9 cellular contexts compared by ENCODE assay signal in genomic region chr3:146550743-146551510, GRCh38. TPM values are rescaled to one million over a fixed set of nuclear protein-coding genes. Genes with fewer than 3 reads are reported as not detected.
DNase-seq lines count a peak whose midpoint lies in the region; ATAC-seq and TF ChIP-seq lines count a peak whose summit lies in the region.
"Had no signal": no experiment of that assay in that cellular context is flagged by ENCODE, and none has a peak within 500 bp of the region (broad histone marks: within the 10 kb centered on the region; RNA-seq: fewer than 3 reads in every experiment).

No MANE protein-coding gene starts in this region.

- no peak for TF ChIP-seq POLR2A in thyroid gland (IDR thresholded peaks at IDR 0.05)

- 90 to 94% methylated on average over 5 of the region's 5 CpGs for WGBS in thyroid gland, 2 donors

- peaks cover 7% of the 10 kb centered on the region for H3K27me3 Mint-ChIP-seq in WTC11 (ENCODE audit: low read depth)

- H3K27ac ChIP-seq in thyroid gland: no peak overlapping the region

- no peaks in the 10 kb centered on the region for H3K9me3 ChIP-seq in thyroid gland

- peaks cover 8% of the 10 kb centered on the region for H3K36me3 Mint-ChIP-seq in WTC11
- H3K36me3 Mint-ChIP-seq: naive B cell had no signal

- no peak overlapping the region for H3K4me3 Mint-ChIP-seq in WTC11

- intact Hi-C loops in thyroid gland (cut with DNase I): no loop called here

- H3K9me3 Mint-ChIP-seq in WTC11: peaks cover 9% of the 10 kb centered on the region
- H3K9me3 Mint-ChIP-seq: naive B cell had no signal

- DNase-seq in SIG-M5 treated with dmso at 0.1 percent for 504 hours (lab: John Stamatoyannopoulos, UW; ENCODE audit: unreplicated experiment) (peak; percentile 4), SIG-M5 (lab: John Stamatoyannopoulos, UW) (no peak), OCI-M1 (lab: John Stamatoyannopoulos, UW) (peak; percentile 62), foreskin melanocyte (peak; percentile 95), NCI-H2107 treated with DMSO at 0.1 percent for 48 hours (lab: John Stamatoyannopoulos, UW; ENCODE audit: unreplicated experiment) (no peak), WTC11 (ENCODE audit: low spot score) (no peak), thyroid gland (no peak)
- DNase-seq: naive B cell had no signal

- no peaks in the 10 kb centered on the region for H3K4me1 ChIP-seq in thyroid gland

- H3K36me3 ChIP-seq in thyroid gland: no peaks in the 10 kb centered on the region

- TF ChIP-seq CTCF in WTC11 (IDR thresholded peaks at IDR 0.05): no peak
- no peak for TF ChIP-seq CTCF in thyroid gland (IDR thresholded peaks at IDR 0.05)

- no peaks in the 10 kb centered on the region for H3K27me3 ChIP-seq in thyroid gland

- no peak overlapping the region for H3K27ac Mint-ChIP-seq in WTC11

- peaks cover 31% of the 10 kb centered on the region for H3K4me1 Mint-ChIP-seq in WTC11

- no peak overlapping the region for H3K4me3 ChIP-seq in thyroid gland (replicated peaks in 1 of 3)

- CTCF ChIA-PET in WTC11 (lab: Charles Lee): interaction anchor here (0.6 to 0.7 kb wide), 2 partner anchors 130 to 205 kb away, joined by 3 read pairs; no protein-coding TSS in a partner anchor

- ATAC-seq in HG02763 (IDR thresholded peaks at IDR 0.05; ENCODE audit: unreplicated experiment): peak; percentile 81
- ATAC-seq in WTC11: no peak

- POLR2A ChIA-PET in WTC11 (lab: Charles Lee): no interaction called here

TF ChIP-seq in WTC11, 78 proteins besides CTCF, POLR2A, EP300 and RAD21:
- TF ChIP-seq, protein P1, sequence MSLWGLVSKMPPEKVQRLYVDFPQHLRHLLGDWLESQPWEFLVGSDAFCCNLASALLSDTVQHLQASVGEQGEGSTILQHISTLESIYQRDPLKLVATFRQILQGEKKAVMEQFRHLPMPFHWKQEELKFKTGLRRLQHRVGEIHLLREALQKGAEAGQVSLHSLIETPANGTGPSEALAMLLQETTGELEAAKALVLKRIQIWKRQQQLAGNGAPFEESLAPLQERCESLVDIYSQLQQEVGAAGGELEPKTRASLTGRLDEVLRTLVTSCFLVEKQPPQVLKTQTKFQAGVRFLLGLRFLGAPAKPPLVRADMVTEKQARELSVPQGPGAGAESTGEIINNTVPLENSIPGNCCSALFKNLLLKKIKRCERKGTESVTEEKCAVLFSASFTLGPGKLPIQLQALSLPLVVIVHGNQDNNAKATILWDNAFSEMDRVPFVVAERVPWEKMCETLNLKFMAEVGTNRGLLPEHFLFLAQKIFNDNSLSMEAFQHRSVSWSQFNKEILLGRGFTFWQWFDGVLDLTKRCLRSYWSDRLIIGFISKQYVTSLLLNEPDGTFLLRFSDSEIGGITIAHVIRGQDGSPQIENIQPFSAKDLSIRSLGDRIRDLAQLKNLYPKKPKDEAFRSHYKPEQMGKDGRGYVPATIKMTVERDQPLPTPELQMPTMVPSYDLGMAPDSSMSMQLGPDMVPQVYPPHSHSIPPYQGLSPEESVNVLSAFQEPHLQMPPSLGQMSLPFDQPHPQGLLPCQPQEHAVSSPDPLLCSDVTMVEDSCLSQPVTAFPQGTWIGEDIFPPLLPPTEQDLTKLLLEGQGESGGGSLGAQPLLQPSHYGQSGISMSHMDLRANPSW (CRISPR knock-in tag; conservative IDR thresholded peaks at IDR 0.05; ENCODE audit: low read depth): no peak
- TF ChIP-seq KAT7 (CRISPR knock-in tag; IDR thresholded peaks at IDR 0.05; ENCODE audit: borderline replicate concordance) (no peak), USF1 (CRISPR knock-in tag; IDR thresholded peaks at IDR 0.05) (no peak), SP1 (CRISPR knock-in tag; conservative IDR thresholded peaks at IDR 0.05) (no peak)
- TF ChIP-seq, protein P2, sequence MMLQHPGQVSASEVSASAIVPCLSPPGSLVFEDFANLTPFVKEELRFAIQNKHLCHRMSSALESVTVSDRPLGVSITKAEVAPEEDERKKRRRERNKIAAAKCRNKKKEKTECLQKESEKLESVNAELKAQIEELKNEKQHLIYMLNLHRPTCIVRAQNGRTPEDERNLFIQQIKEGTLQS (CRISPR knock-in tag; conservative IDR thresholded peaks at IDR 0.05): no peak
- TF ChIP-seq, protein P3, sequence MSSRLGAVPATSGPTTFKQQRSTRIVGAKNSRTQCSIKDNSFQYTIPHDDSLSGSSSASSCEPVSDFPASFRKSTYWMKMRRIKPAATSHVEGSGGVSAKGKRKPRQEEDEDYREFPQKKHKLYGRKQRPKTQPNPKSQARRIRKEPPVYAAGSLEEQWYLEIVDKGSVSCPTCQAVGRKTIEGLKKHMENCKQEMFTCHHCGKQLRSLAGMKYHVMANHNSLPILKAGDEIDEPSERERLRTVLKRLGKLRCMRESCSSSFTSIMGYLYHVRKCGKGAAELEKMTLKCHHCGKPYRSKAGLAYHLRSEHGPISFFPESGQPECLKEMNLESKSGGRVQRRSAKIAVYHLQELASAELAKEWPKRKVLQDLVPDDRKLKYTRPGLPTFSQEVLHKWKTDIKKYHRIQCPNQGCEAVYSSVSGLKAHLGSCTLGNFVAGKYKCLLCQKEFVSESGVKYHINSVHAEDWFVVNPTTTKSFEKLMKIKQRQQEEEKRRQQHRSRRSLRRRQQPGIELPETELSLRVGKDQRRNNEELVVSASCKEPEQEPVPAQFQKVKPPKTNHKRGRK (CRISPR knock-in tag; IDR thresholded peaks at IDR 0.05; ENCODE audit: borderline replicate concordance): no peak

RNA-seq across cellular contexts. Expression of gene PLSCR1, which starts 6.5 kb away (rescaled TPM):
- total RNA-seq in WTC11 (2021) (44.4 to 58.1 TPM (median 48.1 TPM) in 3 replicates), thyroid gland (100 to 1,000 TPM in 1 of 4 donors, 10 to 100 TPM in 3; 57.6 to 103 (median 77.3) TPM)

RNA-seq across cellular contexts. Expression of gene PLSCR5, which starts 54.2 kb away (rescaled TPM):
- not detected in 3 replicates for total RNA-seq in WTC11 (2021)
- total RNA-seq in thyroid gland: not detected

Comparison
In these comparisons a context has a peak if more than half of its experiments do, and no peak if none do; other contexts are left out.
1. DNase-seq: peak in SIG-M5 treated with dmso at 0.1 percent for 504 hours (single experiment), OCI-M1 (single experiment) and foreskin melanocyte (single experiment); none in SIG-M5 (single experiment), NCI-H2107 treated with DMSO at 0.1 percent for 48 hours (single experiment), WTC11 (single experiment) and thyroid gland (0 of 2).